ENCODE assay signal across 7 cellular contexts in the genomic region with DNA sequence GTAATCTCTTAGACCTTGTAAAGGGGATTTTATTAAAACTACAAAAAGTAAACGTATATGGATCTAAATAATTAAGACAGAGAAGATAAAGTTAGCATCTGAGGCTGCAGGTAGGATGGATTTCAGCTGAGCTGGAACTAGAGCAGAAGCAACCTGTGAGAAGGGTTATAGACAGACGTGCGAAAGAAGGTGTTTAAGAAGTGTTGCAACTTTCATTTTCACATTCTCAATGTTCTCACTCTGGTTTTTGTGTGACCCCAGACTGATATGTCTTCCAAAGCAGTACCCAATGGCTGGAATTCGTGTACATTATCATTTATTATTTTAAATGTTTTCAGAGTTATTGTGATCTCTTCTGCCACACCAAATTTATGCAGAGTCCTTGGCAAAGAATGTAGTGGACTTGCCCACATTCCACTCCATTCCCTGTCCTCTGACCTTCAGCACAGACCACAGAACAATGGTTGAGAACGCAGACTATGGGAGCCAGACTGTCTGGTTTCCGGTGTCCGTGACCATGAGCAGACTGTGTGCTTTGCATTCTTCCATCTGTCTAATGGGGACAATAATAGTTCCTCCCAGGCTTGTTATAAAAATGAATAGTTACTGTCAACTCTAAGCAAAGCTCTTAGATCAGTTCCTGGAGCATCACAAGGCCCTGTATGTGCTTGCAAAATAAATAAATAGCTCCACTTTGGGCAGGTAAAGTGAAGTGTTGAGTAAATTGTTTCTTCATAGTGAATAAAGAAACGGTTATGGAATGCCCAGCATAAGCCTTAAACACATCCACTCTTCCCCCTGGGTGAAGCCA.
DNase-seq lines count a peak whose midpoint lies in the region; ATAC-seq and TF ChIP-seq lines count a peak whose summit lies in the region.

No MANE protein-coding gene starts in this region.

- no peaks in the 10 kb centered on the region for H3K27me3 ChIP-seq in naive thymus-derived CD4-positive, alpha-beta T cell (ENCODE audit: control insufficient read depth in 2 of 2, insufficient read depth in 2 of 2, low read length in 2 of 2)
- H3K27me3 ChIP-seq in vagina (no peaks in the 10 kb centered on the region), right atrium auricular region (no peaks in the 10 kb centered on the region)

- H3K36me3 ChIP-seq in naive thymus-derived CD4-positive, alpha-beta T cell (ENCODE audit: control insufficient read depth in 2 of 3, insufficient read depth in 3 of 3, low read length in 3 of 3) = no peaks in the 10 kb centered on the region
- H3K36me3 ChIP-seq in vagina (no peaks in the 10 kb centered on the region), right atrium auricular region (no peaks in the 10 kb centered on the region)

- peaks cover 0 to 4% (median 0%) of the 10 kb centered on the region in 5 donors for H3K27me3 Mint-ChIP-seq in naive thymus-derived CD4-positive, alpha-beta T cell

- POLR2A ChIA-PET in naive thymus-derived CD4-positive, alpha-beta T cell (lab: Charles Lee) = interaction anchor here (0.5 to 2.4 kb wide), 4 partner anchors 10 to 165 kb away, joined by 3 to 7 read pairs (median 5); no protein-coding TSS in a partner anchor

- peaks cover 0 to 28% (median 4%) of the 10 kb centered on the region in 5 donors for H3K36me3 Mint-ChIP-seq in naive thymus-derived CD4-positive, alpha-beta T cell

- DNase-seq in MV-4-11 (lab: John Stamatoyannopoulos, UW) = peak; percentile 48
- no peak for DNase-seq in naive thymus-derived CD4-positive, alpha-beta T cell
- no peak for DNase-seq in retina
- DNase-seq in vagina (ENCODE audit: extremely low spot score in 2 of 2) = no peak
- no peak for DNase-seq in right atrium auricular region (ENCODE audit: low spot score)

- peak overlapping the region; percentile 22 for H3K4me3 ChIP-seq in naive thymus-derived CD4-positive, alpha-beta T cell (ENCODE audit: low read length)
- H3K4me3 ChIP-seq in vagina (no peak overlapping the region), right atrium auricular region (no peak overlapping the region)

- H3K27ac Mint-ChIP-seq in naive thymus-derived CD4-positive, alpha-beta T cell = peak overlapping the region in 5 of 9 donors; percentile 33 to 68 (median 44)

- TF ChIP-seq CTCF in vagina (IDR thresholded peaks at IDR 0.05) (no peak), right atrium auricular region (IDR thresholded peaks at IDR 0.05) (no peak)

- H3K4me1 ChIP-seq in naive thymus-derived CD4-positive, alpha-beta T cell (ENCODE audit: control insufficient read depth in 2 of 2, insufficient read depth in 2 of 2, low read length in 2 of 2) = peaks cover 3 to 6% of the 10 kb centered on the region in 2 donors
- H3K4me1 ChIP-seq in vagina (no peaks in the 10 kb centered on the region), right atrium auricular region (no peaks in the 10 kb centered on the region)

- H3K27ac ChIP-seq in naive thymus-derived CD4-positive, alpha-beta T cell (ENCODE audit: low read depth, low read length) = no peak overlapping the region
- no peak overlapping the region for H3K27ac ChIP-seq in vagina
- H3K27ac ChIP-seq in right atrium auricular region = no peak overlapping the region

- intact Hi-C loops in naive thymus-derived CD4-positive, alpha-beta T cell (cut with micrococcal nuclease) = loop anchor here in 1 of 2 donors (1.0 kb wide), 1 partner anchor 10 kb away; no protein-coding TSS in a partner anchor
- intact Hi-C loops in vagina (cut with DNase I) = no loop called here

- CTCF ChIA-PET in naive thymus-derived CD4-positive, alpha-beta T cell (lab: Charles Lee) = interaction anchor here (1.2 kb wide), 1 partner anchor 11 kb away, joined by 3 read pairs; no protein-coding TSS in a partner anchor

- peaks cover 17 to 44% (median 36%) of the 10 kb centered on the region in 7 donors for H3K4me1 Mint-ChIP-seq in naive thymus-derived CD4-positive, alpha-beta T cell

- no peaks in the 10 kb centered on the region for H3K9me3 ChIP-seq in naive thymus-derived CD4-positive, alpha-beta T cell (ENCODE audit: control insufficient read depth in 2 of 3, low read length in 3 of 3)
- H3K9me3 ChIP-seq in vagina (no peaks in the 10 kb centered on the region), right atrium auricular region (no peaks in the 10 kb centered on the region)

- peak overlapping the region in 8 of 10 donors; percentile 40 to 68 (median 56) for H3K4me3 Mint-ChIP-seq in naive thymus-derived CD4-positive, alpha-beta T cell

- H3K9me3 Mint-ChIP-seq in naive thymus-derived CD4-positive, alpha-beta T cell = peaks cover 0 to 19% (median 3%) of the 10 kb centered on the region in 11 donors

- ATAC-seq in GM18907 (IDR thresholded peaks at IDR 0.05; ENCODE audit: unreplicated experiment) (peak; percentile 78), HG02623 (IDR thresholded peaks at IDR 0.05; ENCODE audit: unreplicated experiment) (peak; percentile 51)
- peak; percentile 9 for ATAC-seq in naive thymus-derived CD4-positive, alpha-beta T cell

- no peak for TF ChIP-seq POLR2A in vagina (IDR thresholded peaks at IDR 0.05)

Comparison
In these comparisons a context has a peak if more than half of its experiments do, and no peak if none do; other contexts are left out.
1. ATAC-seq: peak in every context shown above with its lines; median percentile 78 in GM18907; 51 in HG02623; 9 in naive thymus-derived CD4-positive, alpha-beta T cell.